Comparison of ENCODE assay signal across 16 cellular contexts in genomic region chr2:206555721-206556120, GRCh38.
A peak's percentile ranks its signal among the peaks of the same experiment; 100 is the strongest.
DNase-seq lines count a peak whose midpoint lies in the region; ATAC-seq and TF ChIP-seq lines count a peak whose summit lies in the region.
"Had no signal": no experiment of that assay in that cellular context is flagged by ENCODE, and none has a peak within 500 bp of the region (broad histone marks: within the 10 kb centered on the region; RNA-seq: fewer than 3 reads in every experiment).

No MANE protein-coding gene starts in this region.

- H3K27me3 Mint-ChIP-seq in activated CD8-positive, alpha-beta T cell treated with anti-CD3 and anti-CD28 coated beads for 36 hours: peaks cover 9% of the 10 kb centered on the region
- peaks cover 15% of the 10 kb centered on the region for H3K27me3 Mint-ChIP-seq in activated CD8-positive, alpha-beta T cell treated with anti-CD3 and anti-CD28 coated beads, Interleukin-2, amount 10 ng/mL, durations not matched to agents 7 days and 5 days (ENCODE audit: low read depth)
- H3K27me3 Mint-ChIP-seq in effector memory CD8-positive, alpha-beta T cell: peaks cover 8 to 10% of the 10 kb centered on the region in 2 donors

- ATAC-seq in activated CD8-positive, alpha-beta T cell treated with anti-CD3 and anti-CD28 coated beads for 36 hours: no peak
- no peak for ATAC-seq in activated CD8-positive, alpha-beta T cell treated with anti-CD3 and anti-CD28 coated beads, Interleukin-2, amount 10 ng/mL, durations not matched to agents 7 days and 5 days
- no peak for ATAC-seq in effector memory CD8-positive, alpha-beta T cell (replicated peaks)
- no peak for ATAC-seq in stimulated activated naive CD8-positive, alpha-beta T cell treated with anti-CD3 and anti-CD28 coated beads, Interleukin-15, Interleukin-2, amounts not matched to agents 100 U/mL and 50 U/mL, for 24 hours

- H3K27ac Mint-ChIP-seq in activated CD8-positive, alpha-beta T cell treated with anti-CD3 and anti-CD28 coated beads for 36 hours: no peak overlapping the region
- no peak overlapping the region for H3K27ac Mint-ChIP-seq in activated CD8-positive, alpha-beta T cell treated with anti-CD3 and anti-CD28 coated beads, Interleukin-2, amount 10 ng/mL, durations not matched to agents 7 days and 5 days
- H3K27ac Mint-ChIP-seq in effector memory CD8-positive, alpha-beta T cell: no peak overlapping the region
- H3K27ac Mint-ChIP-seq: CD14-positive monocyte; CD8-positive, alpha-beta memory T cell had no signal

- H3K9me3 Mint-ChIP-seq in activated CD8-positive, alpha-beta T cell treated with anti-CD3 and anti-CD28 coated beads for 36 hours: no peaks in the 10 kb centered on the region
- no peaks in the 10 kb centered on the region for H3K9me3 Mint-ChIP-seq in activated CD8-positive, alpha-beta T cell treated with anti-CD3 and anti-CD28 coated beads, Interleukin-2, amount 10 ng/mL, durations not matched to agents 7 days and 5 days (ENCODE audit: insufficient read depth)
- no peaks in the 10 kb centered on the region for H3K9me3 Mint-ChIP-seq in effector memory CD8-positive, alpha-beta T cell
- H3K9me3 Mint-ChIP-seq: CD14-positive monocyte; CD8-positive, alpha-beta memory T cell had no signal

- no peak for DNase-seq in activated CD8-positive, alpha-beta T cell treated with anti-CD3 and anti-CD28 coated beads for 36 hours
- DNase-seq in activated CD8-positive, alpha-beta T cell treated with anti-CD3 and anti-CD28 coated beads, Interleukin-2, amount 10 ng/mL, durations not matched to agents 7 days and 5 days: no peak
- DNase-seq in choroid plexus epithelial cell (ENCODE audit: low read depth): peak; percentile 20
- DNase-seq in fibroblast of pulmonary artery (ENCODE audit: low read depth): peak; percentile 6
- no peak for DNase-seq in effector memory CD8-positive, alpha-beta T cell
- DNase-seq in NCI-H146 (lab: John Stamatoyannopoulos, UW): no peak
- DNase-seq in stimulated activated naive CD8-positive, alpha-beta T cell treated with anti-CD3 and anti-CD28 coated beads, Interleukin-15, Interleukin-2, amounts not matched to agents 100 U/mL and 50 U/mL, for 24 hours: no peak
- no peak for DNase-seq in NCI-H187 (lab: John Stamatoyannopoulos, UW)
- DNase-seq: BE2C, Calu3, NCI-H1092, NCI-H1417 treated with DMSO at 0.1 percent for 48 hours, NCI-H187 treated with DMSO at 0.1 percent for 48 hours had no signal

- H3K4me3 ChIP-seq in choroid plexus epithelial cell (ENCODE audit: low read depth, low read length) (no peak overlapping the region), fibroblast of pulmonary artery (replicated peaks; ENCODE audit: low read depth, low read length) (no peak overlapping the region)
- H3K4me3 ChIP-seq: SJCRH30 had no signal

- no peaks in the 10 kb centered on the region for H3K36me3 Mint-ChIP-seq in activated CD8-positive, alpha-beta T cell treated with anti-CD3 and anti-CD28 coated beads for 36 hours (ENCODE audit: low read depth)
- no peaks in the 10 kb centered on the region for H3K36me3 Mint-ChIP-seq in activated CD8-positive, alpha-beta T cell treated with anti-CD3 and anti-CD28 coated beads, Interleukin-2, amount 10 ng/mL, durations not matched to agents 7 days and 5 days (ENCODE audit: low read depth)
- no peaks in the 10 kb centered on the region for H3K36me3 Mint-ChIP-seq in effector memory CD8-positive, alpha-beta T cell (ENCODE audit: insufficient read depth)
- H3K36me3 Mint-ChIP-seq: CD14-positive monocyte; CD8-positive, alpha-beta memory T cell had no signal

- no peak overlapping the region for H3K4me3 Mint-ChIP-seq in activated CD8-positive, alpha-beta T cell treated with anti-CD3 and anti-CD28 coated beads for 36 hours
- H3K4me3 Mint-ChIP-seq in activated CD8-positive, alpha-beta T cell treated with anti-CD3 and anti-CD28 coated beads, Interleukin-2, amount 10 ng/mL, durations not matched to agents 7 days and 5 days: no peak overlapping the region
- no peak overlapping the region for H3K4me3 Mint-ChIP-seq in effector memory CD8-positive, alpha-beta T cell
- H3K4me3 Mint-ChIP-seq: CD14-positive monocyte; CD8-positive, alpha-beta memory T cell had no signal

- POLR2A ChIA-PET in activated CD8-positive, alpha-beta T cell treated with anti-CD3 and anti-CD28 coated beads for 36 hours (lab: Charles Lee): no interaction called here
- POLR2A ChIA-PET in activated CD8-positive, alpha-beta T cell treated with anti-CD3 and anti-CD28 coated beads, Interleukin-2, amount 10 ng/mL, durations not matched to agents 7 days and 5 days (lab: Charles Lee): no interaction called here

- peaks cover 4% of the 10 kb centered on the region for H3K4me1 Mint-ChIP-seq in activated CD8-positive, alpha-beta T cell treated with anti-CD3 and anti-CD28 coated beads for 36 hours (ENCODE audit: low read depth)
- H3K4me1 Mint-ChIP-seq in activated CD8-positive, alpha-beta T cell treated with anti-CD3 and anti-CD28 coated beads, Interleukin-2, amount 10 ng/mL, durations not matched to agents 7 days and 5 days (ENCODE audit: low read depth): peaks cover 8% of the 10 kb centered on the region
- no peaks in the 10 kb centered on the region for H3K4me1 Mint-ChIP-seq in effector memory CD8-positive, alpha-beta T cell (ENCODE audit: low read depth in 2 of 2)
- H3K4me1 Mint-ChIP-seq: CD14-positive monocyte had no signal

- peak; percentile 2 for TF ChIP-seq CTCF in activated CD8-positive, alpha-beta T cell treated with anti-CD3 and anti-CD28 coated beads for 36 hours (IDR thresholded peaks at IDR 0.05)
- TF ChIP-seq CTCF in choroid plexus epithelial cell (conservative IDR thresholded peaks at IDR 0.05; ENCODE audit: low read depth, low read length): no peak
- no peak for TF ChIP-seq CTCF in fibroblast of pulmonary artery (IDR thresholded peaks at IDR 0.05; ENCODE audit: low read length, missing control alignments)

- CTCF ChIA-PET in activated CD8-positive, alpha-beta T cell treated with anti-CD3 and anti-CD28 coated beads for 36 hours (lab: Charles Lee): interaction anchor here (1.2 to 1.7 kb wide), 3 partner anchors 12 to 63 kb away, joined by 3 to 6 read pairs (median 3); no protein-coding TSS in a partner anchor
- CTCF ChIA-PET in activated CD8-positive, alpha-beta T cell treated with anti-CD3 and anti-CD28 coated beads, Interleukin-2, amount 10 ng/mL, durations not matched to agents 7 days and 5 days (lab: Charles Lee): interaction anchor here (1.1 to 1.2 kb wide), 2 partner anchors 31 to 210 kb away, joined by 3 read pairs; partner anchors contain the start of genes FASTKD2 and MDH1B

- intact Hi-C loops in activated CD8-positive, alpha-beta T cell treated with anti-CD3 and anti-CD28 coated beads for 36 hours (cut with micrococcal nuclease): no loop called here

Comparison
In these comparisons a context has a peak if more than half of its experiments do, and no peak if none do; other contexts are left out.
1. DNase-seq: peak in choroid plexus epithelial cell (single experiment) and fibroblast of pulmonary artery (single experiment); none in activated CD8-positive, alpha-beta T cell treated with anti-CD3 and anti-CD28 coated beads for 36 hours (single experiment), activated CD8-positive, alpha-beta T cell treated with anti-CD3 and anti-CD28 coated beads, Interleukin-2, amount 10 ng/mL, durations not matched to agents 7 days and 5 days (single experiment), effector memory CD8-positive, alpha-beta T cell (0 of 3), NCI-H146 (single experiment), stimulated activated naive CD8-positive, alpha-beta T cell treated with anti-CD3 and anti-CD28 coated beads, Interleukin-15, Interleukin-2, amounts not matched to agents 100 U/mL and 50 U/mL, for 24 hours (single experiment) and NCI-H187 (0 of 2).